ENCODE assay signal across 8 cellular contexts in genomic region chr20:60138263-60139127, GRCh38.
DNase-seq lines count a peak whose midpoint lies in the region; ATAC-seq and TF ChIP-seq lines count a peak whose summit lies in the region.

No MANE protein-coding gene starts in this region.

- no peak for TF ChIP-seq CTCF in WTC11 (IDR thresholded peaks at IDR 0.05)

- no peaks in the 10 kb centered on the region for H3K9me3 Mint-ChIP-seq in activated naive CD4-positive, alpha-beta T cell treated with anti-CD3 and anti-CD28 coated beads, Interleukin-2, amount 50 U/mL, for 24 hours
- H3K9me3 Mint-ChIP-seq in WTC11 = peaks cover 7% of the 10 kb centered on the region

- DNase-seq in ELF-1 (ENCODE audit: low read depth, low spot score) (peak; percentile 62), NCI-H510A treated with DMSO at 0.1 percent for 48 hours (lab: John Stamatoyannopoulos, UW) (peak; percentile 37), left lobe of liver (ENCODE audit: low spot score) (peak; percentile 61), AG08396 (ENCODE audit: low spot score) (no peak), WTC11 (ENCODE audit: low spot score) (no peak)
- peak; percentile 60 for DNase-seq in stimulated activated CD8-positive, alpha-beta memory T cell treated with anti-CD3 and anti-CD28 coated beads, Interleukin-4, amount 100 ng/mL, for 48 hours

- CTCF ChIA-PET in WTC11 (lab: Charles Lee) = interaction anchor here (0.7 to 2.1 kb wide), 9 partner anchors 8 to 227 kb away, joined by 3 to 13 read pairs (median 4); no protein-coding TSS in a partner anchor

- H3K27ac Mint-ChIP-seq in activated naive CD4-positive, alpha-beta T cell treated with anti-CD3 and anti-CD28 coated beads, Interleukin-2, amount 50 U/mL, for 24 hours = no peak overlapping the region
- H3K27ac Mint-ChIP-seq in WTC11 = no peak overlapping the region

- no peaks in the 10 kb centered on the region for H3K36me3 Mint-ChIP-seq in activated naive CD4-positive, alpha-beta T cell treated with anti-CD3 and anti-CD28 coated beads, Interleukin-2, amount 50 U/mL, for 24 hours
- H3K36me3 Mint-ChIP-seq in WTC11 = no peaks in the 10 kb centered on the region

- peak overlapping the region; percentile 62 for H3K4me3 Mint-ChIP-seq in activated naive CD4-positive, alpha-beta T cell treated with anti-CD3 and anti-CD28 coated beads, Interleukin-2, amount 50 U/mL, for 24 hours
- H3K4me3 Mint-ChIP-seq in WTC11 = no peak overlapping the region

- ATAC-seq in left lobe of liver = peak; percentile 75
- no peak for ATAC-seq in HG03025 (IDR thresholded peaks at IDR 0.05; ENCODE audit: low FRiP score, unreplicated experiment)
- no peak for ATAC-seq in WTC11

- POLR2A ChIA-PET in WTC11 (lab: Charles Lee) = no interaction called here

- no peaks in the 10 kb centered on the region for H3K4me1 Mint-ChIP-seq in activated naive CD4-positive, alpha-beta T cell treated with anti-CD3 and anti-CD28 coated beads, Interleukin-2, amount 50 U/mL, for 24 hours
- no peaks in the 10 kb centered on the region for H3K4me1 Mint-ChIP-seq in WTC11

- H3K27me3 Mint-ChIP-seq in activated naive CD4-positive, alpha-beta T cell treated with anti-CD3 and anti-CD28 coated beads, Interleukin-2, amount 50 U/mL, for 24 hours = no peaks in the 10 kb centered on the region
- peaks cover 31% of the 10 kb centered on the region for H3K27me3 Mint-ChIP-seq in WTC11 (ENCODE audit: low read depth)

TF ChIP-seq in WTC11, 78 proteins besides CTCF, POLR2A, EP300 and RAD21 (continues in another document):
- TF ChIP-seq USF1 (CRISPR knock-in tag; IDR thresholded peaks at IDR 0.05) (no peak), ARID4B (CRISPR knock-in tag; IDR thresholded peaks at IDR 0.05; ENCODE audit: borderline replicate concordance) (no peak), NR3C1 (CRISPR knock-in tag; conservative IDR thresholded peaks at IDR 0.05; ENCODE audit: low read depth) (no peak), PRDM15 (CRISPR knock-in tag; IDR thresholded peaks at IDR 0.05) (no peak), ZNF219 (CRISPR knock-in tag; IDR thresholded peaks at IDR 0.05; ENCODE audit: borderline replicate concordance) (no peak), ZNF232 (CRISPR knock-in tag; IDR thresholded peaks at IDR 0.05) (no peak), CBFB (CRISPR knock-in tag; IDR thresholded peaks at IDR 0.05; ENCODE audit: low read depth) (no peak), ELF4 (CRISPR knock-in tag; IDR thresholded peaks at IDR 0.05; ENCODE audit: low read depth) (no peak), GRHL2 (CRISPR knock-in tag; IDR thresholded peaks at IDR 0.05; ENCODE audit: insufficient replicate concordance, severe bottlenecking) (no peak), KAT7 (CRISPR knock-in tag; IDR thresholded peaks at IDR 0.05; ENCODE audit: borderline replicate concordance) (no peak), ZMAT4 (CRISPR knock-in tag; IDR thresholded peaks at IDR 0.05) (no peak), TP53 (CRISPR knock-in tag; IDR thresholded peaks at IDR 0.05) (no peak), SMAD4 (CRISPR knock-in tag; IDR thresholded peaks at IDR 0.05) (no peak), ZNF532 (CRISPR knock-in tag; IDR thresholded peaks at IDR 0.05; ENCODE audit: borderline replicate concordance) (no peak)

Comparison
In these comparisons a context has a peak if more than half of its experiments do, and no peak if none do; other contexts are left out.
1. DNase-seq: peak in ELF-1 (single experiment), NCI-H510A treated with DMSO at 0.1 percent for 48 hours (single experiment), left lobe of liver (single experiment) and stimulated activated CD8-positive, alpha-beta memory T cell treated with anti-CD3 and anti-CD28 coated beads, Interleukin-4, amount 100 ng/mL, for 48 hours (single experiment); none in AG08396 (single experiment) and WTC11 (single experiment).